ENCODE assay signal across 27 cellular contexts in genomic region chr15:94739639-94740038, GRCh38.
"Had no signal": no experiment of that assay in that cellular context is flagged by ENCODE, and none has a peak within 500 bp of the region (broad histone marks: within the 10 kb centered on the region; RNA-seq: fewer than 3 reads in every experiment).

No MANE protein-coding gene starts in this region.

- H3K36me3 ChIP-seq: colonic mucosa, esophagus muscularis mucosa, esophagus squamous epithelium, gastrocnemius medialis, heart left ventricle, heart right ventricle had no signal

- DNase-seq: colonic mucosa; cortex of kidney; dermis blood vessel endothelial cell; dorsolateral prefrontal cortex; effector CD4-positive, alpha-beta T cell; effector CD8-positive, alpha-beta T cell; effector memory CD4-positive, alpha-beta T cell; effector memory CD8-positive, alpha-beta T cell; endodermal cell; erythroblast; esophagus squamous epithelium; foreskin fibroblast; foreskin keratinocyte; foreskin melanocyte; gastrocnemius medialis; glutamatergic neuron; head of caudate nucleus; heart left ventricle; heart right ventricle had no signal

- H3K4me3 ChIP-seq: colonic mucosa, coronary artery, dorsolateral prefrontal cortex, esophagus muscularis mucosa, esophagus squamous epithelium, gastrocnemius medialis, heart left ventricle, heart right ventricle had no signal

- H3K27me3 ChIP-seq: colonic mucosa, esophagus muscularis mucosa, foreskin keratinocyte, gastrocnemius medialis had no signal

- H3K27ac ChIP-seq: colonic mucosa, coronary artery, dorsolateral prefrontal cortex, epithelial cell of prostate, esophagus muscularis mucosa, esophagus squamous epithelium, foreskin keratinocyte, gastrocnemius medialis, heart left ventricle, heart right ventricle had no signal

- ATAC-seq: effector memory CD8-positive, alpha-beta T cell; esophagus mucosa; foreskin keratinocyte; gastrocnemius medialis; heart left ventricle; heart right ventricle had no signal

- H3K4me1 ChIP-seq: colonic mucosa, esophagus muscularis mucosa, esophagus squamous epithelium, foreskin keratinocyte, gastrocnemius medialis, heart left ventricle, heart right ventricle had no signal

- H3K9me3 ChIP-seq: colonic mucosa, esophagus muscularis mucosa, esophagus squamous epithelium, gastrocnemius medialis, heart right ventricle had no signal

- FAIRE-seq: colon, endometrium, endothelial cell of umbilical vein, frontal cortex had no signal
